ENCODE assay signal across 27 cellular contexts in genomic region chr1:228350831-228351781, GRCh38. TPM values are rescaled to one million over a fixed set of nuclear protein-coding genes. Genes with fewer than 3 reads are reported as not detected.
DNase-seq lines count a peak whose midpoint lies in the region; ATAC-seq and TF ChIP-seq lines count a peak whose summit lies in the region.
"Had no signal": no experiment of that assay in that cellular context is flagged by ENCODE, and none has a peak within 500 bp of the region (broad histone marks: within the 10 kb centered on the region; RNA-seq: fewer than 3 reads in every experiment).

No MANE protein-coding gene starts in this region.

- H2BK5ac ChIP-seq in mesenchymal stem cell (ENCODE audit: low read depth, low read length, poor library complexity, severe bottlenecking) = no peak overlapping the region

- H3K27ac Mint-ChIP-seq in activated naive CD4-positive, alpha-beta T cell treated with anti-CD3 and anti-CD28 coated beads, Interleukin-2, amount 10 ng/mL, durations not matched to agents 7 days and 5 days = no peak overlapping the region
- no peak overlapping the region for H3K27ac Mint-ChIP-seq in natural killer cell treated with Interleukin-12 subunit alpha and Interleukin-12 subunit beta and Interleukin-15 and Interleukin-18, amount 100 ng/mL, for 72 hours
- H3K27ac Mint-ChIP-seq: CD4-positive, alpha-beta T cell; stimulated activated naive B cell treated with anti-CD40 and anti-IgM and Interleukin-4, amounts not matched to agents 10 μg/mL and 1 μg/mL and 100 μg/mL, for 72 hours had no signal

- DNase-seq in activated naive CD4-positive, alpha-beta T cell treated with anti-CD3 and anti-CD28 coated beads, Interleukin-2, amount 50 U/mL, for 16 hours = peak; percentile 8
- DNase-seq in activated naive CD4-positive, alpha-beta T cell treated with anti-CD3 and anti-CD28 coated beads, Interleukin-2, amount 10 ng/mL, durations not matched to agents 7 days and 5 days = no peak
- DNase-seq in Right ventricle myocardium superior = peak; percentile 35
- no peak for DNase-seq in mesenchymal stem cell
- DNase-seq in spleen = peak; percentile 70
- no peak for DNase-seq in natural killer cell treated with Interleukin-12 subunit alpha and Interleukin-12 subunit beta and Interleukin-15 and Interleukin-18, amount 100 ng/mL, for 72 hours (ENCODE audit: low spot score)
- no peak for DNase-seq in NCI-H1436 treated with DMSO at 0.1 percent for 48 hours (lab: John Stamatoyannopoulos, UW)
- no peak for DNase-seq in superior temporal gyrus (ENCODE audit: extremely low spot score)
- DNase-seq: 8988T; activated CD4-positive, alpha-beta T cell treated with anti-CD3 and anti-CD28 coated beads for 4 hours; activated gamma-delta T cell treated with Interleukin-2 at 50 U/mL for 16 hours; foreskin fibroblast; hippocampal formation; Karpas-422; midbrain; NCI-H1436; NCI-H2107; NCI-H446; NCI-H774; RPMI8226; stimulated activated CD4-positive, alpha-beta T cell treated with anti-CD3 and anti-CD28 coated beads, Interleukin-15, amount 100 ng/mL, for 24 hours; stimulated activated naive B cell treated with anti-CD40 and anti-IgM and Interleukin-4, amounts not matched to agents 10 μg/mL and 1 μg/mL and 100 μg/mL, for 72 hours had no signal

- no peak for TF ChIP-seq CTCF in spleen (IDR thresholded peaks at IDR 0.05 in 8 of 11, conservative IDR thresholded peaks at IDR 0.05 in 3 of 11)

- intact Hi-C loops in Right ventricle myocardium superior (cut with DNase I) (no loop called here), spleen (cut with DNase I; ENCODE audit: low total_unique reads) (no loop called here)

- CTCF ChIA-PET in activated naive CD4-positive, alpha-beta T cell treated with anti-CD3 and anti-CD28 coated beads, Interleukin-2, amount 10 ng/mL, durations not matched to agents 7 days and 5 days (lab: Charles Lee) = no interaction called here

- H3K27me3 Mint-ChIP-seq in activated naive CD4-positive, alpha-beta T cell treated with anti-CD3 and anti-CD28 coated beads, Interleukin-2, amount 10 ng/mL, durations not matched to agents 7 days and 5 days = peaks cover 4% of the 10 kb centered on the region
- no peaks in the 10 kb centered on the region for H3K27me3 Mint-ChIP-seq in natural killer cell treated with Interleukin-12 subunit alpha and Interleukin-12 subunit beta and Interleukin-15 and Interleukin-18, amount 100 ng/mL, for 72 hours
- H3K27me3 Mint-ChIP-seq: CD4-positive, alpha-beta T cell; naive thymus-derived CD8-positive, alpha-beta T cell; stimulated activated naive B cell treated with anti-CD40 and anti-IgM and Interleukin-4, amounts not matched to agents 10 μg/mL and 1 μg/mL and 100 μg/mL, for 72 hours had no signal

- H2AK5ac ChIP-seq in mesenchymal stem cell (ENCODE audit: low read length, severe bottlenecking) = no peak overlapping the region

- TF ChIP-seq POLR2A in spleen (IDR thresholded peaks at IDR 0.05) = no peak

- H3K14ac ChIP-seq in mesenchymal stem cell (ENCODE audit: low read length in 2 of 2) = no peak overlapping the region

- H2BK12ac ChIP-seq in mesenchymal stem cell (ENCODE audit: low read length in 2 of 2) = no peak overlapping the region

- no peak for ATAC-seq in Right ventricle myocardium superior (ENCODE audit: poor library complexity)
- no peak for ATAC-seq in natural killer cell treated with Interleukin-12 subunit alpha and Interleukin-12 subunit beta and Interleukin-15 and Interleukin-18, amount 100 ng/mL, for 72 hours
- ATAC-seq: esophagus mucosa; naive thymus-derived CD8-positive, alpha-beta T cell; stimulated activated naive B cell treated with anti-CD40 and anti-IgM and Interleukin-4, amounts not matched to agents 10 μg/mL and 1 μg/mL and 100 μg/mL, for 72 hours had no signal

- H4K91ac ChIP-seq in mesenchymal stem cell (ENCODE audit: low read length) = peak overlapping the region; percentile 53

- no peaks in the 10 kb centered on the region for H3K36me3 Mint-ChIP-seq in activated naive CD4-positive, alpha-beta T cell treated with anti-CD3 and anti-CD28 coated beads, Interleukin-2, amount 10 ng/mL, durations not matched to agents 7 days and 5 days
- H3K36me3 Mint-ChIP-seq in natural killer cell treated with Interleukin-12 subunit alpha and Interleukin-12 subunit beta and Interleukin-15 and Interleukin-18, amount 100 ng/mL, for 72 hours = no peaks in the 10 kb centered on the region
- H3K36me3 Mint-ChIP-seq: stimulated activated naive B cell treated with anti-CD40 and anti-IgM and Interleukin-4, amounts not matched to agents 10 μg/mL and 1 μg/mL and 100 μg/mL, for 72 hours had no signal

- H2BK15ac ChIP-seq in mesenchymal stem cell (ENCODE audit: low read depth, poor library complexity, severe bottlenecking) = no peak overlapping the region

- no peaks in the 10 kb centered on the region for H3K9me3 Mint-ChIP-seq in activated naive CD4-positive, alpha-beta T cell treated with anti-CD3 and anti-CD28 coated beads, Interleukin-2, amount 10 ng/mL, durations not matched to agents 7 days and 5 days
- H3K9me3 Mint-ChIP-seq in natural killer cell treated with Interleukin-12 subunit alpha and Interleukin-12 subunit beta and Interleukin-15 and Interleukin-18, amount 100 ng/mL, for 72 hours = no peaks in the 10 kb centered on the region
- H3K9me3 Mint-ChIP-seq: CD4-positive, alpha-beta T cell; naive thymus-derived CD8-positive, alpha-beta T cell; stimulated activated naive B cell treated with anti-CD40 and anti-IgM and Interleukin-4, amounts not matched to agents 10 μg/mL and 1 μg/mL and 100 μg/mL, for 72 hours had no signal

- H3K18ac ChIP-seq in mesenchymal stem cell (ENCODE audit: low read depth in 1 of 2, low read length in 2 of 2) = no peak overlapping the region

- H2BK120ac ChIP-seq in mesenchymal stem cell (ENCODE audit: low read depth, low read length) = no peak overlapping the region

- H3K4me1 Mint-ChIP-seq in activated naive CD4-positive, alpha-beta T cell treated with anti-CD3 and anti-CD28 coated beads, Interleukin-2, amount 10 ng/mL, durations not matched to agents 7 days and 5 days = no peaks in the 10 kb centered on the region
- H3K4me1 Mint-ChIP-seq in natural killer cell treated with Interleukin-12 subunit alpha and Interleukin-12 subunit beta and Interleukin-15 and Interleukin-18, amount 100 ng/mL, for 72 hours (ENCODE audit: low read depth in 2 of 2) = no peaks in the 10 kb centered on the region
- H3K4me1 Mint-ChIP-seq: stimulated activated naive B cell treated with anti-CD40 and anti-IgM and Interleukin-4, amounts not matched to agents 10 μg/mL and 1 μg/mL and 100 μg/mL, for 72 hours had no signal

- H3K27ac ChIP-seq in mesenchymal stem cell (ENCODE audit: low read length, poor library complexity, severe bottlenecking) = no peak overlapping the region
- H3K27ac ChIP-seq in spleen = no peak overlapping the region
- H3K27ac ChIP-seq: coronary artery, SK-N-MC had no signal

- no peak overlapping the region for H3K4me3 Mint-ChIP-seq in activated naive CD4-positive, alpha-beta T cell treated with anti-CD3 and anti-CD28 coated beads, Interleukin-2, amount 10 ng/mL, durations not matched to agents 7 days and 5 days
- H3K4me3 Mint-ChIP-seq in natural killer cell treated with Interleukin-12 subunit alpha and Interleukin-12 subunit beta and Interleukin-15 and Interleukin-18, amount 100 ng/mL, for 72 hours = no peak overlapping the region
- H3K4me3 Mint-ChIP-seq: CD4-positive, alpha-beta T cell; naive thymus-derived CD8-positive, alpha-beta T cell; stimulated activated naive B cell treated with anti-CD40 and anti-IgM and Interleukin-4, amounts not matched to agents 10 μg/mL and 1 μg/mL and 100 μg/mL, for 72 hours had no signal

- H3K9ac ChIP-seq in mesenchymal stem cell (ENCODE audit: low read length) = no peak overlapping the region

- peaks cover 22 to 47% of the 10 kb centered on the region in 2 experiments for H3K27me3 ChIP-seq in mesenchymal stem cell (ENCODE audit: control insufficient read depth in 1 of 2, insufficient read depth in 1 of 2, low read length in 2 of 2)
- no peaks in the 10 kb centered on the region for H3K27me3 ChIP-seq in spleen (replicated peaks in 1 of 7)

- no peak overlapping the region for H3K4me2 ChIP-seq in mesenchymal stem cell (ENCODE audit: low read length, poor library complexity, severe bottlenecking)

- H3K9me3 ChIP-seq in mesenchymal stem cell (ENCODE audit: control insufficient read depth, low read length) (no peaks in the 10 kb centered on the region), spleen (no peaks in the 10 kb centered on the region)

- H3K36me3 ChIP-seq in mesenchymal stem cell (ENCODE audit: control insufficient read depth in 1 of 2, insufficient read depth in 2 of 2, low read depth in 1 of 2, low read length in 2 of 2) (peaks cover 0 to 3% of the 10 kb centered on the region in 2 experiments), spleen (peaks cover 0 to 16% (median 0%) of the 10 kb centered on the region in 6 donors)

- H3K4me3 ChIP-seq in mesenchymal stem cell (ENCODE audit: insufficient read depth in 1 of 2, low read depth in 1 of 2, low read length in 2 of 2) (no peak overlapping the region), spleen (no peak overlapping the region)
- H3K4me3 ChIP-seq: coronary artery, SK-N-MC had no signal

- WGBS in mesenchymal stem cell = 88% methylated on average over 34 of the region's 37 CpGs
- WGBS in spleen, 5 donors = 85 to 95% (median 88%) methylated on average over 27 to 37 of the region's 37 CpGs

- H2AFZ ChIP-seq in mesenchymal stem cell (ENCODE audit: low read depth, low read length) = no peak overlapping the region

- no peak overlapping the region for H3K23ac ChIP-seq in mesenchymal stem cell (ENCODE audit: low read length in 2 of 2)

- no peaks in the 10 kb centered on the region for H3K4me1 ChIP-seq in mesenchymal stem cell (ENCODE audit: control insufficient read depth, insufficient read depth, low read depth, low read length)
- peaks cover 0 to 6% (median 0%) of the 10 kb centered on the region in 6 donors for H3K4me1 ChIP-seq in spleen

- H3K79me1 ChIP-seq in mesenchymal stem cell (replicated peaks; ENCODE audit: low read length, poor library complexity, severe bottlenecking) = no peaks in the 10 kb centered on the region

- no peak overlapping the region for H4K8ac ChIP-seq in mesenchymal stem cell (ENCODE audit: low read length)

- no peak overlapping the region for H3K4ac ChIP-seq in mesenchymal stem cell (ENCODE audit: low read depth in 1 of 2, low read length in 2 of 2)

RNA-seq across cellular contexts. Expression of gene TRIM11, which starts 55.5 kb away (rescaled TPM):
- total RNA-seq in Right ventricle myocardium superior (6.2 TPM), spleen (10 to 100 TPM; 33.4 to 49.4 (median 39.8) TPM)
- polyA plus RNA-seq in mesenchymal stem cell (2013, experiment 1 of 2) = 16.3 TPM
- 15.1 TPM for polyA plus RNA-seq in mesenchymal stem cell (2013, experiment 2 of 2)
- 10 to 100 TPM; 14.1 to 26.8 (median 20.7) TPM for polyA plus RNA-seq in spleen
- total RNA-seq in natural killer cell treated with Interleukin-12 subunit alpha and Interleukin-12 subunit beta and Interleukin-15 and Interleukin-18, amount 100 ng/mL, for 72 hours = 10 to 100 TPM; 69.2 to 84.7 TPM

Comparison
In these comparisons a context has a peak if more than half of its experiments do, and no peak if none do; other contexts are left out.
1. DNase-seq: peak in activated naive CD4-positive, alpha-beta T cell treated with anti-CD3 and anti-CD28 coated beads, Interleukin-2, amount 50 U/mL, for 16 hours (single experiment), Right ventricle myocardium superior (single experiment) and spleen (single experiment); none in activated naive CD4-positive, alpha-beta T cell treated with anti-CD3 and anti-CD28 coated beads, Interleukin-2, amount 10 ng/mL, durations not matched to agents 7 days and 5 days (single experiment), mesenchymal stem cell (single experiment), natural killer cell treated with Interleukin-12 subunit alpha and Interleukin-12 subunit beta and Interleukin-15 and Interleukin-18, amount 100 ng/mL, for 72 hours (single experiment), NCI-H1436 treated with DMSO at 0.1 percent for 48 hours (single experiment) and superior temporal gyrus (single experiment).